In the genomic region with DNA sequence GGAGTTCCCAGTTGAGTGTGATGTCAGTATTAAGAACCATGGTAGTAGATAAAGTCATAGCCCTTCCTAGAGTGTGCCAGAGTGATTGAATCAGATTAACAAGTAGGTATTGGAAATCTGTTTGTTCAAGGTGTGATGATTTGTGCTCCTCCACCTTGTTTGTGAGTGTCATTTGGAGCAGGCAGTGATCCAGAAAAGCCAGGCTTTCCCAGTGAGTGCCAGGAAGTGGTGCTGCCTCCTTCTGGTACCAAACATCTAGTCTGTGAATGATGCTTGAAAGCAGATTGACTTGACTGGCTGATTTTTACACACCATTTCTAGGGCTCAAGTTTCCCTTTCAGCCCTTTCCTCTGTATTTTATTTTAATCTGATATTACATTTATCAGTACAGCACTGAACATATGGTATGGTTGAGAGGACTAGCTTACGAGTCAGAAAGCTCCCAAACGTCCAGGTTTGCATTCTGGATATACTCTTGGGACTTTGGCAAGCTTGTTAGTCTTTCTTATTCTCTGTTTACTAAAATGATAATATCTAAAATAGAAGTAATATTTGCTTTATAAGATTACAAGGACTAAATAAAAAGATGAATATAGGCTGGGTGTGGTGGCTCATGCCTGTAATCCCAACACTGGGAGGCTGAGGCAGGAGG, we compare ENCODE assay signal across 11 cellular contexts.
DNase-seq lines count a peak whose midpoint lies in the region; ATAC-seq and TF ChIP-seq lines count a peak whose summit lies in the region.
"Had no signal": no experiment of that assay in that cellular context is flagged by ENCODE, and none has a peak within 500 bp of the region (broad histone marks: within the 10 kb centered on the region; RNA-seq: fewer than 3 reads in every experiment).

No MANE protein-coding gene starts in this region.

- no peak overlapping the region for H3K4me3 Mint-ChIP-seq in activated naive CD4-positive, alpha-beta T cell treated with anti-CD3 and anti-CD28 coated beads, Interleukin-2, amount 10 ng/mL, durations not matched to agents 7 days and 5 days
- H3K4me3 Mint-ChIP-seq: activated B cell treated with CpG ODN at 0.5 μM for 24 hours; CD4-positive, alpha-beta memory T cell had no signal

- H3K9ac ChIP-seq in OCI-LY1 (ENCODE audit: low read length), result no peak overlapping the region

- H4K20me1 ChIP-seq in OCI-LY1 (ENCODE audit: insufficient read depth, low read length), result no peaks in the 10 kb centered on the region

- H3K4me2 ChIP-seq in OCI-LY1 (ENCODE audit: low read length), result no peak overlapping the region

- TF ChIP-seq CTCF in OCI-LY1 (IDR thresholded peaks at IDR 0.05; ENCODE audit: low read length) (peak; percentile 21; the same call in 1 of the 2 replicates), fibroblast of mammary gland (conservative IDR thresholded peaks at IDR 0.05; ENCODE audit: control insufficient read depth, insufficient read depth, low read depth, low read length) (peak; percentile 34), thoracic aorta (IDR thresholded peaks at IDR 0.05) (no peak)

- ATAC-seq in thoracic aorta (ENCODE audit: insufficient number of reproducible peaks, low FRiP score, low read depth) (no peak), HG03354 (IDR thresholded peaks at IDR 0.05; ENCODE audit: poor library complexity, severe bottlenecking, unreplicated experiment) (no peak)

- no peaks in the 10 kb centered on the region for H3K9me3 Mint-ChIP-seq in activated naive CD4-positive, alpha-beta T cell treated with anti-CD3 and anti-CD28 coated beads, Interleukin-2, amount 10 ng/mL, durations not matched to agents 7 days and 5 days
- H3K9me3 Mint-ChIP-seq: activated B cell treated with CpG ODN at 0.5 μM for 24 hours; CD4-positive, alpha-beta memory T cell had no signal

- CTCF ChIA-PET in activated naive CD4-positive, alpha-beta T cell treated with anti-CD3 and anti-CD28 coated beads, Interleukin-2, amount 10 ng/mL, durations not matched to agents 7 days and 5 days (lab: Charles Lee), result interaction anchor here (1.2 kb wide), 1 partner anchor 106 kb away, joined by 3 read pairs; no protein-coding TSS in a partner anchor

- peak overlapping the region; percentile 71 for H3K27ac Mint-ChIP-seq in activated naive CD4-positive, alpha-beta T cell treated with anti-CD3 and anti-CD28 coated beads, Interleukin-2, amount 10 ng/mL, durations not matched to agents 7 days and 5 days
- H3K27ac Mint-ChIP-seq: activated B cell treated with CpG ODN at 0.5 μM for 24 hours had no signal

- no peaks in the 10 kb centered on the region for H3K36me3 Mint-ChIP-seq in activated naive CD4-positive, alpha-beta T cell treated with anti-CD3 and anti-CD28 coated beads, Interleukin-2, amount 10 ng/mL, durations not matched to agents 7 days and 5 days

- no peaks in the 10 kb centered on the region for H3K79me2 ChIP-seq in OCI-LY1 (ENCODE audit: insufficient read depth, low read length)

- H3K4me1 Mint-ChIP-seq in activated naive CD4-positive, alpha-beta T cell treated with anti-CD3 and anti-CD28 coated beads, Interleukin-2, amount 10 ng/mL, durations not matched to agents 7 days and 5 days, result no peaks in the 10 kb centered on the region
- H3K4me1 Mint-ChIP-seq: activated B cell treated with CpG ODN at 0.5 μM for 24 hours had no signal

- H3K4me1 ChIP-seq in OCI-LY1 (ENCODE audit: insufficient read depth, low read length, severe bottlenecking) (no peaks in the 10 kb centered on the region), thoracic aorta (ENCODE audit: control insufficient read depth in 1 of 2, low read depth in 2 of 2) (peaks cover 40 to 84% of the 10 kb centered on the region in 2 donors)

- H3K4me3 ChIP-seq in OCI-LY1 (ENCODE audit: low read depth, low read length, poor library complexity, severe bottlenecking) (no peak overlapping the region), fibroblast of mammary gland (ENCODE audit: control insufficient read depth, low read depth, low read length) (no peak overlapping the region), thoracic aorta (no peak overlapping the region)

- H3K27me3 Mint-ChIP-seq in activated naive CD4-positive, alpha-beta T cell treated with anti-CD3 and anti-CD28 coated beads, Interleukin-2, amount 10 ng/mL, durations not matched to agents 7 days and 5 days, result no peaks in the 10 kb centered on the region
- H3K27me3 Mint-ChIP-seq: activated B cell treated with CpG ODN at 0.5 μM for 24 hours; CD4-positive, alpha-beta memory T cell had no signal

- no peaks in the 10 kb centered on the region for H3K27me3 ChIP-seq in OCI-LY1 (ENCODE audit: insufficient read depth, low read length)
- no peaks in the 10 kb centered on the region for H3K27me3 ChIP-seq in thoracic aorta (replicated peaks; ENCODE audit: insufficient read depth)

- H3K36me3 ChIP-seq in OCI-LY1 (ENCODE audit: insufficient read depth, low read length), result no peaks in the 10 kb centered on the region
- H3K36me3 ChIP-seq in thoracic aorta, result no peaks in the 10 kb centered on the region

- no peak for DNase-seq in activated naive CD4-positive, alpha-beta T cell treated with anti-CD3 and anti-CD28 coated beads, Interleukin-2, amount 10 ng/mL, durations not matched to agents 7 days and 5 days
- no peak for DNase-seq in activated naive CD4-positive, alpha-beta T cell treated with anti-CD3 and anti-CD28 coated beads, Interleukin-2, amount 50 U/mL, for 16 hours
- DNase-seq in fibroblast of mammary gland (ENCODE audit: low read depth) (peak; percentile 31), thoracic aorta (ENCODE audit: low spot score) (no peak), AG08395 (ENCODE audit: low spot score) (no peak), ecto neural progenitor cell (ENCODE audit: low spot score) (no peak)
- DNase-seq: activated B cell treated with CpG ODN at 0.5 μM for 24 hours; CD4-positive, alpha-beta memory T cell; MM.1S had no signal

- H3K27ac ChIP-seq in OCI-LY1 (ENCODE audit: low read depth, low read length, poor library complexity, severe bottlenecking) (no peak overlapping the region), thoracic aorta (peak overlapping the region; percentile 57 to 74)

- H3K9me3 ChIP-seq in OCI-LY1 (ENCODE audit: low read length) (no peaks in the 10 kb centered on the region), thoracic aorta (no peaks in the 10 kb centered on the region)

- H2AFZ ChIP-seq in OCI-LY1 (ENCODE audit: low read length), result no peak overlapping the region

- H3F3A ChIP-seq in OCI-LY1 (ENCODE audit: insufficient read depth, low read length), result no peaks in the 10 kb centered on the region

- H3K9me2 ChIP-seq in OCI-LY1 (ENCODE audit: low read depth, low read length), result no peaks in the 10 kb centered on the region
